ENCODE assay signal across 1 cellular context in the genomic region with DNA sequence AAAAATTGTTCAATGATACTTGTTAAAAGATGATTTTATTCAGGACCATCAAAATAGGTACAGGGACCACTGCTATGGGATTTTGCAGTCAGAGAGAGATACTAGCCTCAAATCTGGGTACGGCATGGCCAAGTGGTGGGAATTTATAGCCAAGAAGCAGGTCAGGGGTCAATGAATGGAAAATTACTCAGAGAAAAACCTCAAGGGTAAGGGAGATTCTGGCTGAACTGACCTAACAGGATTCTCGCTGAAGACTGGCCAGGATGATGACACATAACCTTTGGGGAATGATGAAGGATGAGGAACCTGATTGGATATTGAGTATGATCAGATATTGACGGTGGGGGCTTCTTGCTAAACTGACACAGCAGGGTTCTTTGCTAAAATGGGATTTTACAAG.
TF ChIP-seq lines count a peak whose summit lies in the region.

No MANE protein-coding gene starts in this region.

TF ChIP-seq in A549, 52 proteins besides CTCF, POLR2A, EP300 and RAD21:
- TF ChIP-seq MAFK (IDR thresholded peaks at IDR 0.05; ENCODE audit: partially characterized antibody): no peak
- no peak for TF ChIP-seq RARB (CRISPR knock-in tag; IDR thresholded peaks at IDR 0.05)
- no peak for TF ChIP-seq EHMT2 (IDR thresholded peaks at IDR 0.05; ENCODE audit: low read depth)
